In the genomic region with DNA sequence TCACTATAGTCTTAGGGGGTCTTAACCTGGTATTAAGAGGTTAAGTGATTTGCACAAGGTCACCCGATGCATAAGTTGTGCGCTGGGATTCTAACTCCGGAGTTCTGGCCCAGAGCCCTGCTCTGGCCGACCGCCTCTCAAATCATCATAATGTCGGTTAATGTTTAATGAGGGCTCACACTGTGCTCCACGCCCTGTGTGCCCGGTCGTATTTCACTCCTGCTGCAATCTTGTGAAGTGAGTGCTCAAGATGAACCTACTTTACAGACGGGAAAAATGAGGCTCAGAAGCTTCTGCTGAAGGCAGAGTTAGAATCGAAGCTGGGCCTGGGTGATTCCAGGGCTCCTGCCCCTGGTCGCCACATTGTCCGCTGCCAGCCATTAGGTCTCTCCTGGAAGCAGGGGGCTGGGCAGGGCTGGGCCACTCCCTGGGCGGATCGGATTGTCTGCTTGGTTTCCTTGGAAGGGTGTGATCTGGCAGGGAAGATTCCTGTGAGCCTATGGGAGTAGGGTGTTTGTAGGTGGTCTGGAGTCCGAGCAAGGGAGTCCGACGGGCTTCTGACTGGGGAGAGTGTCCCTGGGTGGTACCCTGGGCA, we compare ENCODE assay signal across 1 cellular context.
A peak's percentile ranks its signal among the peaks of the same experiment; 100 is the strongest.
TF ChIP-seq lines count a peak whose summit lies in the region.

No MANE protein-coding gene starts in this region.

TF ChIP-seq in HepG2, 621 proteins besides CTCF, POLR2A, EP300 and RAD21 (continues in another document):
- TF ChIP-seq SIX4 (CRISPR knock-in tag; IDR thresholded peaks at IDR 0.05) (peak; percentile 91), ZKSCAN5 (CRISPR knock-in tag; IDR thresholded peaks at IDR 0.05) (no peak), ZNF652 (CRISPR knock-in tag; IDR thresholded peaks at IDR 0.05; ENCODE audit: borderline replicate concordance, low read depth) (peak; percentile 71), MZF1 (CRISPR knock-in tag; IDR thresholded peaks at IDR 0.05; ENCODE audit: borderline replicate concordance) (no peak), XRCC5 (optimal IDR thresholded peaks at IDR 0.05; ENCODE audit: low read length) (peak; percentile 52), ZNF224 (CRISPR knock-in tag; IDR thresholded peaks at IDR 0.05) (0 out of 2 replicates have a peak, but pooled peaks have one; percentile 34), ZNF761 (CRISPR knock-in tag; conservative IDR thresholded peaks at IDR 0.05) (no peak), AKAP8 (CRISPR knock-in tag; IDR thresholded peaks at IDR 0.05) (no peak), RNF2 (conservative IDR thresholded peaks at IDR 0.05; ENCODE audit: low read depth) (no peak), ERF (CRISPR knock-in tag; IDR thresholded peaks at IDR 0.05) (peak; percentile 48; the same call in 1 of the 2 replicates), NR2F6 (IDR thresholded peaks at IDR 0.05) (no peak), NR2F6 (CRISPR knock-in tag; IDR thresholded peaks at IDR 0.05) (peak; percentile 47; the same call in 1 of the 2 replicates), KDM2A (CRISPR knock-in tag; IDR thresholded peaks at IDR 0.05; ENCODE audit: borderline replicate concordance, low read depth) (peak; percentile 32; the same call in 1 of the 2 replicates), ZNF788 (CRISPR knock-in tag; IDR thresholded peaks at IDR 0.05; ENCODE audit: borderline replicate concordance) (0 out of 2 replicates have a peak, but pooled peaks have one; percentile 36), ZNF605 (CRISPR knock-in tag; IDR thresholded peaks at IDR 0.05) (0 out of 2 replicates have a peak, but pooled peaks have one; percentile 40), SMC3 (IDR thresholded peaks at IDR 0.05; ENCODE audit: low read length) (no peak), ZMYM3 (CRISPR knock-in tag; IDR thresholded peaks at IDR 0.05) (peak; percentile 99), ZNF768 (CRISPR knock-in tag; IDR thresholded peaks at IDR 0.05) (peak; percentile 24; the same call in 1 of the 2 replicates), ZNF670 (CRISPR knock-in tag; IDR thresholded peaks at IDR 0.05; ENCODE audit: borderline replicate concordance) (0 out of 2 replicates have a peak, but pooled peaks have one; percentile 14), ZNF501 (CRISPR knock-in tag; IDR thresholded peaks at IDR 0.05) (0 out of 2 replicates have a peak, but pooled peaks have one; percentile 36), ZMYM2 (CRISPR knock-in tag; IDR thresholded peaks at IDR 0.05) (peak; percentile 95), ZNF891 (CRISPR knock-in tag; IDR thresholded peaks at IDR 0.05) (0 out of 2 replicates have a peak, but pooled peaks have one; percentile 32), YEATS2 (CRISPR knock-in tag; IDR thresholded peaks at IDR 0.05; ENCODE audit: borderline replicate concordance) (peak; percentile 43; the same call in 1 of the 2 replicates), MAZ (IDR thresholded peaks at IDR 0.05; ENCODE audit: borderline replicate concordance, low read depth, low read length) (no peak), MAZ (CRISPR knock-in tag; IDR thresholded peaks at IDR 0.05; ENCODE audit: low read depth) (0 out of 2 replicates have a peak, but pooled peaks have one; percentile 19), CBX2 (IDR thresholded peaks at IDR 0.05; ENCODE audit: low read depth, low read length) (no peak), CBX2 (CRISPR knock-in tag; IDR thresholded peaks at IDR 0.05; ENCODE audit: low read depth) (peak; percentile 53; the same call in 1 of the 2 replicates), SIX1 (CRISPR knock-in tag; IDR thresholded peaks at IDR 0.05; ENCODE audit: borderline replicate concordance) (peak; percentile 76; the same call in 1 of the 2 replicates), PHF21A (CRISPR knock-in tag; IDR thresholded peaks at IDR 0.05) (peak; percentile 42; the same call in 1 of the 2 replicates), YEATS4 (CRISPR knock-in tag; IDR thresholded peaks at IDR 0.05; ENCODE audit: borderline replicate concordance) (peak; percentile 2; the same call in 1 of the 2 replicates), POLR2AphosphoS5 (IDR thresholded peaks at IDR 0.05; ENCODE audit: low read depth, low read length) (peak; percentile 82), ZNF441 (CRISPR knock-in tag; IDR thresholded peaks at IDR 0.05; ENCODE audit: borderline replicate concordance) (peak; percentile 44; the same call in 1 of the 2 replicates), ATF7-NPFF (CRISPR knock-in tag; IDR thresholded peaks at IDR 0.05; ENCODE audit: low read depth) (0 out of 2 replicates have a peak, but pooled peaks have one; percentile 25), KDM4B (CRISPR knock-in tag; IDR thresholded peaks at IDR 0.05) (0 out of 2 replicates have a peak, but pooled peaks have one; percentile 15), SSRP1 (CRISPR knock-in tag; IDR thresholded peaks at IDR 0.05) (0 out of 2 replicates have a peak, but pooled peaks have one; percentile 33), MXI1 (IDR thresholded peaks at IDR 0.05; ENCODE audit: borderline replicate concordance, low read depth, low read length) (peak; percentile 49; the same call in 1 of the 3 replicates), ZSCAN31 (CRISPR knock-in tag; IDR thresholded peaks at IDR 0.05; ENCODE audit: low read depth) (0 out of 2 replicates have a peak, but pooled peaks have one; percentile 39), ZNF382 (CRISPR knock-in tag; IDR thresholded peaks at IDR 0.05; ENCODE audit: borderline replicate concordance) (no peak), TBX2 (CRISPR knock-in tag; IDR thresholded peaks at IDR 0.05; ENCODE audit: borderline replicate concordance) (peak; percentile 55; the same call in 1 of the 2 replicates), GFI1 (CRISPR knock-in tag; IDR thresholded peaks at IDR 0.05; ENCODE audit: borderline replicate concordance) (0 out of 2 replicates have a peak, but pooled peaks have one; percentile 45), TEAD3 (CRISPR knock-in tag; optimal IDR thresholded peaks at IDR 0.05; ENCODE audit: borderline replicate concordance) (peak; percentile 29), ZNF776 (CRISPR knock-in tag; IDR thresholded peaks at IDR 0.05) (0 out of 2 replicates have a peak, but pooled peaks have one; percentile 31), HDAC2 (CRISPR knock-in tag; IDR thresholded peaks at IDR 0.05) (peak; percentile 79), CEBPG (CRISPR knock-in tag; IDR thresholded peaks at IDR 0.05) (peak; percentile 69), NCOA2 (CRISPR knock-in tag; IDR thresholded peaks at IDR 0.05) (peak; percentile 36; the same call in 1 of the 2 replicates), ZNF136 (CRISPR knock-in tag; IDR thresholded peaks at IDR 0.05; ENCODE audit: low read depth) (0 out of 2 replicates have a peak, but pooled peaks have one; percentile 54), CREM (IDR thresholded peaks at IDR 0.05) (peak; percentile 4; the same call in 1 of the 2 replicates), CREM (CRISPR knock-in tag; IDR thresholded peaks at IDR 0.05) (no peak), MIXL1 (CRISPR knock-in tag; IDR thresholded peaks at IDR 0.05) (peak; percentile 35; the same call in 1 of the 2 replicates), RCOR2 (CRISPR knock-in tag; IDR thresholded peaks at IDR 0.05) (peak; percentile 91), SAP130 (CRISPR knock-in tag; IDR thresholded peaks at IDR 0.05; ENCODE audit: low read depth) (peak; percentile 55), GPN1 (CRISPR knock-in tag; IDR thresholded peaks at IDR 0.05; ENCODE audit: borderline replicate concordance) (no peak), SIN3A (IDR thresholded peaks at IDR 0.05; ENCODE audit: borderline replicate concordance, low read depth, low read length) (peak; percentile 34; the same call in 1 of the 2 replicates), ZNF629 (CRISPR knock-in tag; conservative IDR thresholded peaks at IDR 0.05) (peak; percentile 100), CBFB (CRISPR knock-in tag; IDR thresholded peaks at IDR 0.05) (no peak)
- TF ChIP-seq, protein P1, sequence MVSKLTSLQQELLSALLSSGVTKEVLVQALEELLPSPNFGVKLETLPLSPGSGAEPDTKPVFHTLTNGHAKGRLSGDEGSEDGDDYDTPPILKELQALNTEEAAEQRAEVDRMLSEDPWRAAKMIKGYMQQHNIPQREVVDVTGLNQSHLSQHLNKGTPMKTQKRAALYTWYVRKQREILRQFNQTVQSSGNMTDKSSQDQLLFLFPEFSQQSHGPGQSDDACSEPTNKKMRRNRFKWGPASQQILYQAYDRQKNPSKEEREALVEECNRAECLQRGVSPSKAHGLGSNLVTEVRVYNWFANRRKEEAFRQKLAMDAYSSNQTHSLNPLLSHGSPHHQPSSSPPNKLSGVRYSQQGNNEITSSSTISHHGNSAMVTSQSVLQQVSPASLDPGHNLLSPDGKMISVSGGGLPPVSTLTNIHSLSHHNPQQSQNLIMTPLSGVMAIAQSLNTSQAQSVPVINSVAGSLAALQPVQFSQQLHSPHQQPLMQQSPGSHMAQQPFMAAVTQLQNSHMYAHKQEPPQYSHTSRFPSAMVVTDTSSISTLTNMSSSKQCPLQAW (CRISPR knock-in tag; IDR thresholded peaks at IDR 0.05) = peak; percentile 52; the same call in 1 of the 2 replicates
- TF ChIP-seq, protein P2, sequence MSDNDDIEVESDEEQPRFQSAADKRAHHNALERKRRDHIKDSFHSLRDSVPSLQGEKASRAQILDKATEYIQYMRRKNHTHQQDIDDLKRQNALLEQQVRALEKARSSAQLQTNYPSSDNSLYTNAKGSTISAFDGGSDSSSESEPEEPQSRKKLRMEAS (IDR thresholded peaks at IDR 0.05) = peak; percentile 57
- TF ChIP-seq, protein P3, sequence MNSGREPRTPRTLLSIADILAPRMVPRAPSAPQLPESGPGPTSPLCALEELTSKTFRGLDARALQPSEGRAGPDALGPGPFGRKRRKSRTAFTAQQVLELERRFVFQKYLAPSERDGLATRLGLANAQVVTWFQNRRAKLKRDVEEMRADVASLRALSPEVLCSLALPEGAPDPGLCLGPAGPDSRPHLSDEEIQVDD (CRISPR knock-in tag; IDR thresholded peaks at IDR 0.05; ENCODE audit: borderline replicate concordance) = no peak
- TF ChIP-seq, protein P4, sequence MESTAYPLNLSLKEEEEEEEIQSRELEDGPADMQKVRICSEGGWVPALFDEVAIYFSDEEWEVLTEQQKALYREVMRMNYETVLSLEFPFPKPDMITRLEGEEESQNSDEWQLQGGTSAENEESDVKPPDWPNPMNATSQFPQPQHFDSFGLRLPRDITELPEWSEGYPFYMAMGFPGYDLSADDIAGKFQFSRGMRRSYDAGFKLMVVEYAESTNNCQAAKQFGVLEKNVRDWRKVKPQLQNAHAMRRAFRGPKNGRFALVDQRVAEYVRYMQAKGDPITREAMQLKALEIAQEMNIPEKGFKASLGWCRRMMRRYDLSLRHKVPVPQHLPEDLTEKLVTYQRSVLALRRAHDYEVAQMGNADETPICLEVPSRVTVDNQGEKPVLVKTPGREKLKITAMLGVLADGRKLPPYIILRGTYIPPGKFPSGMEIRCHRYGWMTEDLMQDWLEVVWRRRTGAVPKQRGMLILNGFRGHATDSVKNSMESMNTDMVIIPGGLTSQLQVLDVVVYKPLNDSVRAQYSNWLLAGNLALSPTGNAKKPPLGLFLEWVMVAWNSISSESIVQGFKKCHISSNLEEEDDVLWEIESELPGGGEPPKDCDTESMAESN (CRISPR knock-in tag; conservative IDR thresholded peaks at IDR 0.05) = 0 out of 2 replicates have a peak, but pooled peaks have one; percentile 27
- TF ChIP-seq, protein P5, sequence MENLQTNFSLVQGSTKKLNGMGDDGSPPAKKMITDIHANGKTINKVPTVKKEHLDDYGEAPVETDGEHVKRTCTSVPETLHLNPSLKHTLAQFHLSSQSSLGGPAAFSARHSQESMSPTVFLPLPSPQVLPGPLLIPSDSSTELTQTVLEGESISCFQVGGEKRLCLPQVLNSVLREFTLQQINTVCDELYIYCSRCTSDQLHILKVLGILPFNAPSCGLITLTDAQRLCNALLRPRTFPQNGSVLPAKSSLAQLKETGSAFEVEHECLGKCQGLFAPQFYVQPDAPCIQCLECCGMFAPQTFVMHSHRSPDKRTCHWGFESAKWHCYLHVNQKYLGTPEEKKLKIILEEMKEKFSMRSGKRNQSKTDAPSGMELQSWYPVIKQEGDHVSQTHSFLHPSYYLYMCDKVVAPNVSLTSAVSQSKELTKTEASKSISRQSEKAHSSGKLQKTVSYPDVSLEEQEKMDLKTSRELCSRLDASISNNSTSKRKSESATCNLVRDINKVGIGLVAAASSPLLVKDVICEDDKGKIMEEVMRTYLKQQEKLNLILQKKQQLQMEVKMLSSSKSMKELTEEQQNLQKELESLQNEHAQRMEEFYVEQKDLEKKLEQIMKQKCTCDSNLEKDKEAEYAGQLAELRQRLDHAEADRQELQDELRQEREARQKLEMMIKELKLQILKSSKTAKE (CRISPR knock-in tag; IDR thresholded peaks at IDR 0.05; ENCODE audit: borderline replicate concordance) = no peak
- TF ChIP-seq, protein P6, sequence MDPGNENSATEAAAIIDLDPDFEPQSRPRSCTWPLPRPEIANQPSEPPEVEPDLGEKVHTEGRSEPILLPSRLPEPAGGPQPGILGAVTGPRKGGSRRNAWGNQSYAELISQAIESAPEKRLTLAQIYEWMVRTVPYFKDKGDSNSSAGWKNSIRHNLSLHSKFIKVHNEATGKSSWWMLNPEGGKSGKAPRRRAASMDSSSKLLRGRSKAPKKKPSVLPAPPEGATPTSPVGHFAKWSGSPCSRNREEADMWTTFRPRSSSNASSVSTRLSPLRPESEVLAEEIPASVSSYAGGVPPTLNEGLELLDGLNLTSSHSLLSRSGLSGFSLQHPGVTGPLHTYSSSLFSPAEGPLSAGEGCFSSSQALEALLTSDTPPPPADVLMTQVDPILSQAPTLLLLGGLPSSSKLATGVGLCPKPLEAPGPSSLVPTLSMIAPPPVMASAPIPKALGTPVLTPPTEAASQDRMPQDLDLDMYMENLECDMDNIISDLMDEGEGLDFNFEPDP (CRISPR knock-in tag; conservative IDR thresholded peaks at IDR 0.05) = no peak
- TF ChIP-seq, protein P7, sequence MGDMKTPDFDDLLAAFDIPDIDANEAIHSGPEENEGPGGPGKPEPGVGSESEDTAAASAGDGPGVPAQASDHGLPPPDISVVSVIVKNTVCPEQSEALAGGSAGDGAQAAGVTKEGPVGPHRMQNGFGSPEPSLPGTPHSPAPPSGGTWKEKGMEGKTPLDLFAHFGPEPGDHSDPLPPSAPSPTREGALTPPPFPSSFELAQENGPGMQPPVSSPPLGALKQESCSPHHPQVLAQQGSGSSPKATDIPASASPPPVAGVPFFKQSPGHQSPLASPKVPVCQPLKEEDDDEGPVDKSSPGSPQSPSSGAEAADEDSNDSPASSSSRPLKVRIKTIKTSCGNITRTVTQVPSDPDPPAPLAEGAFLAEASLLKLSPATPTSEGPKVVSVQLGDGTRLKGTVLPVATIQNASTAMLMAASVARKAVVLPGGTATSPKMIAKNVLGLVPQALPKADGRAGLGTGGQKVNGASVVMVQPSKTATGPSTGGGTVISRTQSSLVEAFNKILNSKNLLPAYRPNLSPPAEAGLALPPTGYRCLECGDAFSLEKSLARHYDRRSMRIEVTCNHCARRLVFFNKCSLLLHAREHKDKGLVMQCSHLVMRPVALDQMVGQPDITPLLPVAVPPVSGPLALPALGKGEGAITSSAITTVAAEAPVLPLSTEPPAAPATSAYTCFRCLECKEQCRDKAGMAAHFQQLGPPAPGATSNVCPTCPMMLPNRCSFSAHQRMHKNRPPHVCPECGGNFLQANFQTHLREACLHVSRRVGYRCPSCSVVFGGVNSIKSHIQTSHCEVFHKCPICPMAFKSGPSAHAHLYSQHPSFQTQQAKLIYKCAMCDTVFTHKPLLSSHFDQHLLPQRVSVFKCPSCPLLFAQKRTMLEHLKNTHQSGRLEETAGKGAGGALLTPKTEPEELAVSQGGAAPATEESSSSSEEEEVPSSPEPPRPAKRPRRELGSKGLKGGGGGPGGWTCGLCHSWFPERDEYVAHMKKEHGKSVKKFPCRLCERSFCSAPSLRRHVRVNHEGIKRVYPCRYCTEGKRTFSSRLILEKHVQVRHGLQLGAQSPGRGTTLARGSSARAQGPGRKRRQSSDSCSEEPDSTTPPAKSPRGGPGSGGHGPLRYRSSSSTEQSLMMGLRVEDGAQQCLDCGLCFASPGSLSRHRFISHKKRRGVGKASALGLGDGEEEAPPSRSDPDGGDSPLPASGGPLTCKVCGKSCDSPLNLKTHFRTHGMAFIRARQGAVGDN (CRISPR knock-in tag; IDR thresholded peaks at IDR 0.05) = 0 out of 2 replicates have a peak, but pooled peaks have one; percentile 12
